ENCODE assay signal across 8 cellular contexts in genomic region chr4:184815046-184815877, GRCh38. TPM values are rescaled to one million over a fixed set of nuclear protein-coding genes. Genes with fewer than 3 reads are reported as not detected.
DNase-seq lines count a peak whose midpoint lies in the region; ATAC-seq and TF ChIP-seq lines count a peak whose summit lies in the region.

No MANE protein-coding gene starts in this region.

- H2AFZ ChIP-seq in fibroblast of lung (ENCODE audit: low read length) = peak overlapping the region; percentile 12

- H3K4me2 ChIP-seq in fibroblast of lung (ENCODE audit: extremely low read depth, insufficient read depth, low read length) = peak overlapping the region; percentile 52

- H3K9me3 Mint-ChIP-seq in activated T-cell treated with anti-CD3 and anti-CD28 coated beads, Interleukin-2, amount 50 U/mL, for 4 hours = no peaks in the 10 kb centered on the region
- H3K9me3 Mint-ChIP-seq in activated T-cell treated with anti-CD3 and anti-CD28 coated beads, Interleukin-2, amount 50 U/mL, for 24 hours = no peaks in the 10 kb centered on the region
- no peaks in the 10 kb centered on the region for H3K9me3 Mint-ChIP-seq in natural killer cell treated with Interleukin-12 subunit alpha and Interleukin-12 subunit beta and Interleukin-15 and Interleukin-18, amount 100 ng/mL, for 72 hours

- H3K27ac Mint-ChIP-seq in activated T-cell treated with anti-CD3 and anti-CD28 coated beads, Interleukin-2, amount 50 U/mL, for 24 hours = no peak overlapping the region
- H3K27ac Mint-ChIP-seq in natural killer cell treated with Interleukin-12 subunit alpha and Interleukin-12 subunit beta and Interleukin-15 and Interleukin-18, amount 100 ng/mL, for 72 hours = peak overlapping the region; percentile 33 to 65

- H3K9ac ChIP-seq in fibroblast of lung (ENCODE audit: insufficient read depth, low read length) = no peak overlapping the region

- H3K9me3 ChIP-seq in SJCRH30 (replicated peaks) = no peaks in the 10 kb centered on the region
- no peaks in the 10 kb centered on the region for H3K9me3 ChIP-seq in fibroblast of lung (ENCODE audit: control insufficient read depth, insufficient read depth, low read depth, low read length)

- H3K36me3 Mint-ChIP-seq in activated T-cell treated with anti-CD3 and anti-CD28 coated beads, Interleukin-2, amount 50 U/mL, for 4 hours (ENCODE audit: insufficient read depth) = peaks cover 6% of the 10 kb centered on the region
- peaks cover 7% of the 10 kb centered on the region for H3K36me3 Mint-ChIP-seq in activated T-cell treated with anti-CD3 and anti-CD28 coated beads, Interleukin-2, amount 50 U/mL, for 24 hours (ENCODE audit: low read depth)
- H3K36me3 Mint-ChIP-seq in natural killer cell treated with Interleukin-12 subunit alpha and Interleukin-12 subunit beta and Interleukin-15 and Interleukin-18, amount 100 ng/mL, for 72 hours = peaks cover 3% of the 10 kb centered on the region

- H3K27me3 Mint-ChIP-seq in activated T-cell treated with anti-CD3 and anti-CD28 coated beads, Interleukin-2, amount 50 U/mL, for 4 hours (ENCODE audit: low read depth) = no peaks in the 10 kb centered on the region
- H3K27me3 Mint-ChIP-seq in activated T-cell treated with anti-CD3 and anti-CD28 coated beads, Interleukin-2, amount 50 U/mL, for 24 hours = no peaks in the 10 kb centered on the region
- H3K27me3 Mint-ChIP-seq in natural killer cell treated with Interleukin-12 subunit alpha and Interleukin-12 subunit beta and Interleukin-15 and Interleukin-18, amount 100 ng/mL, for 72 hours = no peaks in the 10 kb centered on the region

- peaks cover 34% of the 10 kb centered on the region for H3K4me1 Mint-ChIP-seq in activated T-cell treated with anti-CD3 and anti-CD28 coated beads, Interleukin-2, amount 50 U/mL, for 4 hours (ENCODE audit: low read depth)
- peaks cover 54% of the 10 kb centered on the region for H3K4me1 Mint-ChIP-seq in activated T-cell treated with anti-CD3 and anti-CD28 coated beads, Interleukin-2, amount 50 U/mL, for 24 hours (ENCODE audit: low read depth)
- H3K4me1 Mint-ChIP-seq in natural killer cell treated with Interleukin-12 subunit alpha and Interleukin-12 subunit beta and Interleukin-15 and Interleukin-18, amount 100 ng/mL, for 72 hours (ENCODE audit: low read depth in 2 of 2) = peaks cover 64 to 69% of the 10 kb centered on the region in 2 donors

- H3K79me2 ChIP-seq in fibroblast of lung (ENCODE audit: control insufficient read depth, insufficient read depth, low read length) = no peaks in the 10 kb centered on the region

- H3K27ac ChIP-seq in SJCRH30 (no peak overlapping the region), fibroblast of lung (ENCODE audit: insufficient read depth, low read length) (no peak overlapping the region)

- no peak for DNase-seq in activated T-cell treated with anti-CD3 and anti-CD28 coated beads, Interleukin-2, amount 50 U/mL, for 4 hours
- DNase-seq in activated T-cell treated with anti-CD3 and anti-CD28 coated beads, Interleukin-2, amount 50 U/mL, for 24 hours = no peak
- DNase-seq in H7 (peak; percentile 55), LHCN-M2 (ENCODE audit: low read depth) (peak; percentile 86), SJCRH30 (peak; percentile 58 to 69), fibroblast of lung (ENCODE audit: low read depth in 2 of 2) (peak; percentile 67 to 81), GDM1 (lab: John Stamatoyannopoulos, UW) (no peak)
- no peak for DNase-seq in natural killer cell treated with Interleukin-12 subunit alpha and Interleukin-12 subunit beta and Interleukin-15 and Interleukin-18, amount 100 ng/mL, for 72 hours (ENCODE audit: low spot score)

- H3K27me3 ChIP-seq in H7 (ENCODE audit: control insufficient read depth, insufficient read depth, low read length) = no peaks in the 10 kb centered on the region
- no peaks in the 10 kb centered on the region for H3K27me3 ChIP-seq in SJCRH30
- H3K27me3 ChIP-seq in fibroblast of lung (ENCODE audit: control insufficient read depth, insufficient read depth, low read length) = no peaks in the 10 kb centered on the region

- H3K4me3 Mint-ChIP-seq in activated T-cell treated with anti-CD3 and anti-CD28 coated beads, Interleukin-2, amount 50 U/mL, for 4 hours = no peak overlapping the region
- H3K4me3 Mint-ChIP-seq in activated T-cell treated with anti-CD3 and anti-CD28 coated beads, Interleukin-2, amount 50 U/mL, for 24 hours = no peak overlapping the region
- H3K4me3 Mint-ChIP-seq in natural killer cell treated with Interleukin-12 subunit alpha and Interleukin-12 subunit beta and Interleukin-15 and Interleukin-18, amount 100 ng/mL, for 72 hours = peak overlapping the region; percentile 65

- no peaks in the 10 kb centered on the region for H4K20me1 ChIP-seq in fibroblast of lung (ENCODE audit: control insufficient read depth, extremely low read depth, insufficient read depth, low read length)

- H3K4me1 ChIP-seq in SJCRH30 (peaks cover 30% of the 10 kb centered on the region), fibroblast of lung (ENCODE audit: control insufficient read depth, extremely low read depth, insufficient read depth, low read length) (peaks cover 4% of the 10 kb centered on the region)

- H3K36me3 ChIP-seq in H7 (replicated peaks; ENCODE audit: control insufficient read depth, insufficient read depth, low read length) = no peaks in the 10 kb centered on the region
- no peaks in the 10 kb centered on the region for H3K36me3 ChIP-seq in SJCRH30
- H3K36me3 ChIP-seq in fibroblast of lung (ENCODE audit: control insufficient read depth, insufficient read depth, low read length) = no peaks in the 10 kb centered on the region

- no peak for TF ChIP-seq CTCF in fibroblast of lung (conservative IDR thresholded peaks at IDR 0.05 in 1 of 2, IDR thresholded peaks at IDR 0.05 in 1 of 2; ENCODE audit: low read depth in 1 of 2, low read length in 2 of 2)

- peak; percentile 35 to 42 for ATAC-seq in activated T-cell treated with anti-CD3 and anti-CD28 coated beads, Interleukin-2, amount 50 U/mL, for 4 hours
- peak; percentile 48 to 71 for ATAC-seq in natural killer cell treated with Interleukin-12 subunit alpha and Interleukin-12 subunit beta and Interleukin-15 and Interleukin-18, amount 100 ng/mL, for 72 hours

- no peak overlapping the region for H3K4me3 ChIP-seq in H7 (ENCODE audit: insufficient read depth, low read depth, low read length)
- H3K4me3 ChIP-seq in SJCRH30 = no peak overlapping the region
- no peak overlapping the region for H3K4me3 ChIP-seq in fibroblast of lung (replicated peaks in 1 of 4; ENCODE audit: control extremely low read depth in 1 of 4, insufficient read depth in 1 of 4, low read depth in 3 of 4, low read length in 4 of 4)

RNA-seq across cellular contexts. Expression of gene ACSL1, which starts 10.5 kb away (rescaled TPM):
- 10 to 100 TPM; 24.2 to 28.3 (median 28.1) TPM for total RNA-seq in activated T-cell treated with anti-CD3 and anti-CD28 coated beads, Interleukin-2, amount 50 U/mL, for 4 hours
- total RNA-seq in H7 (2014; rRNA removed; shearing (Covaris generic)) = 3.2 and 3.5 TPM in 2 replicates
- total RNA-seq in LHCN-M2 (2014; rRNA removed) = 83.0 and 115 TPM in 2 replicates
- 27.4 TPM for polyA plus RNA-seq in LHCN-M2 (2012)
- total RNA-seq in SJCRH30 (2014; rRNA removed; shearing (Covaris generic)) = 11.6 and 12.9 TPM in 2 replicates
- total RNA-seq in fibroblast of lung = 24.4 and 30.1 TPM in 2 replicates
- 15.4 and 22.5 TPM in 2 replicates for polyA plus RNA-seq in fibroblast of lung
- polyA plus RNA-seq in fibroblast of lung (2012) = 14.2 and 22.5 TPM in 2 replicates
- polyA minus RNA-seq in fibroblast of lung (ENCODE audit: low replicate concordance) = 34.8 and 49.1 TPM in 2 replicates
- total RNA-seq in natural killer cell treated with Interleukin-12 subunit alpha and Interleukin-12 subunit beta and Interleukin-15 and Interleukin-18, amount 100 ng/mL, for 72 hours = 100 to 1,000 TPM; 110 to 111 TPM

Comparison
In these comparisons a context has a peak if more than half of its experiments do, and no peak if none do; other contexts are left out.
1. DNase-seq: peak in H7 (single experiment), LHCN-M2 (single experiment), SJCRH30 (2 of 2) and fibroblast of lung (2 of 2); none in activated T-cell treated with anti-CD3 and anti-CD28 coated beads, Interleukin-2, amount 50 U/mL, for 4 hours (single experiment), activated T-cell treated with anti-CD3 and anti-CD28 coated beads, Interleukin-2, amount 50 U/mL, for 24 hours (single experiment), natural killer cell treated with Interleukin-12 subunit alpha and Interleukin-12 subunit beta and Interleukin-15 and Interleukin-18, amount 100 ng/mL, for 72 hours (single experiment) and GDM1 (single experiment).